ENCODE assay signal across 8 cellular contexts in the genomic region with DNA sequence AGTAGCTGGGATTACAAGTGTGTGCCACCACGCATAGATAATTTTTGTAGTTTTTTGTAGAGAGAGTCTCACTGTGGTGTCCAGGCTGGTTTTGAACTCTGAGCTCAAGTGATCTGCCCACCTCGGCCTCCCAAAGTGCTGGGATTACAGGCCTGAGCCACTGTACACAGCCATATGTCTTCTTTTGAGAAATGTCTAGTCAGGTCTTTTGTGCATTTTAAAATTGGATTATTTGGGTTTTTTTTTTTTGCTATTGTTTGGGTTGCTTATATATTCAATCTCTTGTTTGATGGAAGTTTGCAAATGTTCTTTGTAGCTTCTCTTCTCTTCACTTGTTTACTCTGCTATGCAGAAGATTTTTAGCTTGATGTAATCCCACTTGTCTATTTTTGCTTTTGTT.
"Had no signal": no experiment of that assay in that cellular context is flagged by ENCODE, and none has a peak within 500 bp of the region (broad histone marks: within the 10 kb centered on the region; RNA-seq: fewer than 3 reads in every experiment).

No MANE protein-coding gene starts in this region.

- H3K27ac ChIP-seq: KMS-11 had no signal

- ATAC-seq: GM23338 had no signal

- H3K4me2 ChIP-seq: GM23338, KMS-11 had no signal

- H2AFZ ChIP-seq: GM23338 had no signal

- H3K4me3 ChIP-seq: GM23338 had no signal

- DNase-seq: H9, HCEC 1CT, KBM-7 had no signal

- FAIRE-seq: H1, H54, HTR-8/SVneo had no signal

- H3K9ac ChIP-seq: KMS-11 had no signal
